7 cellular contexts compared by ENCODE assay signal in the genomic region with DNA sequence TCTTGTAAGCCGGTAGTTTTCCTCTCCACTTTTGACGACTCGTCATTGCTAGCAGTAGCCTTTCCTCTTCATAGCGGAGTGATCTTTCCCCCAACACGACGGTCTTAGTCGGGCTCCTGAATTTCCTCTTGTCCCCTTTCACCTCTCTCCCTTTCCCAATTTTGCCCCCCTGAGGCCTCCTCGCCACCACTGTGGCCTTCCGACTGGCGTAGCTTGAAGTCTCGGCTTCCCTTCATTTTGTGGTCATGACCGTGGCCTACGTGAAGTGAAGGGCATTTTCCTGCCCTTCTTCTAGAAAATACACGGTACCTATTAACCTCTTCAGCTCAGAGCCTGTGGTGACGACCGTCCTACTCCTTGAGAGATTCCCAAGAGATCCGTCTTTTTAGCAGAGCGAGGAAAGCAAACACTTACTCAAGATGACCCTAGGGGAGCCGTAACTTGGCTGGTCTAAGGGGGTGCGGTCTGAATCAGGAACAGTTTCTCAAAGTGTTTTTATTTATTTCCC. TPM values are rescaled to one million over a fixed set of nuclear protein-coding genes. Genes with fewer than 3 reads are reported as not detected.
DNase-seq lines count a peak whose midpoint lies in the region; ATAC-seq and TF ChIP-seq lines count a peak whose summit lies in the region.

No MANE protein-coding gene starts in this region.

- ATAC-seq in right cardiac atrium (peak; percentile 4 to 9), GM21528 (IDR thresholded peaks at IDR 0.05; ENCODE audit: low FRiP score, unreplicated experiment) (no peak)

- H3K4me3 ChIP-seq in MG63 = peak overlapping the region; percentile 100
- H3K4me3 ChIP-seq in right cardiac atrium (ENCODE audit: low read length) = peak overlapping the region; percentile 68
- peak overlapping the region; percentile 99 for H3K4me3 ChIP-seq in retinal pigment epithelial cell (ENCODE audit: low read length)

- intact Hi-C loops in right cardiac atrium (cut with DNase I) = loop anchor here in 1 of 4 donors (10.0 kb wide), 1 partner anchor 48 kb away; no protein-coding TSS in a partner anchor

- in situ Hi-C loops in G401 (cut with HindIII; ENCODE audit: low sequenced_read_pairs) = no loop called here

- H3K27ac Mint-ChIP-seq in activated naive CD8-positive, alpha-beta T cell = peak overlapping the region; percentile 97

- H3K9me3 Mint-ChIP-seq in activated naive CD8-positive, alpha-beta T cell (ENCODE audit: low read depth) = no peaks in the 10 kb centered on the region

- H3K36me3 ChIP-seq in MG63 = peaks cover 38% of the 10 kb centered on the region

- peaks cover 15% of the 10 kb centered on the region for H3K36me3 Mint-ChIP-seq in activated naive CD8-positive, alpha-beta T cell

- H3K4me3 Mint-ChIP-seq in activated naive CD8-positive, alpha-beta T cell = peak overlapping the region; percentile 98

- no peak for TF ChIP-seq CTCF in retinal pigment epithelial cell (conservative IDR thresholded peaks at IDR 0.05; ENCODE audit: low read depth, low read length)

- H3K27me3 Mint-ChIP-seq in activated naive CD8-positive, alpha-beta T cell = no peaks in the 10 kb centered on the region

- H3K9me3 ChIP-seq in MG63 (no peaks in the 10 kb centered on the region), right cardiac atrium (ENCODE audit: control insufficient read depth, low read length) (no peaks in the 10 kb centered on the region)

- peaks cover 56% of the 10 kb centered on the region for H3K4me1 Mint-ChIP-seq in activated naive CD8-positive, alpha-beta T cell (ENCODE audit: low read depth)

- peak; percentile 35 for DNase-seq in G401 (ENCODE audit: low spot score)
- DNase-seq in MG63 = peak; percentile 9
- peak in 2 of 3 donors; percentile 39 to 72 for DNase-seq in right cardiac atrium
- no peak for DNase-seq in retinal pigment epithelial cell (ENCODE audit: low read depth)
- no peak for DNase-seq in middle frontal gyrus (ENCODE audit: extremely low spot score, low spot score)

- H3K27me3 ChIP-seq in MG63 (no peaks in the 10 kb centered on the region), right cardiac atrium (ENCODE audit: control insufficient read depth, insufficient read depth) (no peaks in the 10 kb centered on the region)

- under 1% methylated on average over 20 of the region's 20 CpGs for WGBS in right cardiac atrium

- H3K4me1 ChIP-seq in right cardiac atrium (ENCODE audit: control insufficient read depth, insufficient read depth, low read length) = no peaks in the 10 kb centered on the region

- peak overlapping the region; percentile 98 for H3K27ac ChIP-seq in right cardiac atrium (ENCODE audit: low read length)

RNA-seq across cellular contexts. Expression of gene PRKAR1A, which starts 0.8 kb away (rescaled TPM):
- 130 and 156 TPM in 2 replicates for total RNA-seq in G401 (2014; rRNA removed; shearing (Covaris generic))
- 185 and 279 TPM in 2 replicates for total RNA-seq in MG63 (2014; rRNA removed; shearing (Covaris generic); ENCODE audit: low replicate concordance)
- 100 to 1,000 TPM; 545 to 768 (median 595) TPM for total RNA-seq in right cardiac atrium
- 187 TPM for polyA plus RNA-seq in right cardiac atrium

RNA-seq across cellular contexts. Expression of gene WIPI1, which starts 55.7 kb away (rescaled TPM):
- total RNA-seq in G401 (2014; rRNA removed; shearing (Covaris generic)) = 19.4 and 35.3 TPM in 2 replicates
- 10.4 and 29.6 TPM in 2 replicates for total RNA-seq in MG63 (2014; rRNA removed; shearing (Covaris generic); ENCODE audit: low replicate concordance)
- total RNA-seq in right cardiac atrium = 10 to 100 TPM; 42.6 to 71.3 (median 53.5) TPM
- polyA plus RNA-seq in right cardiac atrium = 44.2 TPM

Comparison
In these comparisons a context has a peak if more than half of its experiments do, and no peak if none do; other contexts are left out.
1. DNase-seq: peak in G401 (single experiment), MG63 (single experiment) and right cardiac atrium (2 of 3); none in retinal pigment epithelial cell (single experiment) and middle frontal gyrus (single experiment).
2. Peak in every context shown above with its lines, with median percentiles within 50 percentile points of each other: H3K4me3 ChIP-seq.